In the genomic region with DNA sequence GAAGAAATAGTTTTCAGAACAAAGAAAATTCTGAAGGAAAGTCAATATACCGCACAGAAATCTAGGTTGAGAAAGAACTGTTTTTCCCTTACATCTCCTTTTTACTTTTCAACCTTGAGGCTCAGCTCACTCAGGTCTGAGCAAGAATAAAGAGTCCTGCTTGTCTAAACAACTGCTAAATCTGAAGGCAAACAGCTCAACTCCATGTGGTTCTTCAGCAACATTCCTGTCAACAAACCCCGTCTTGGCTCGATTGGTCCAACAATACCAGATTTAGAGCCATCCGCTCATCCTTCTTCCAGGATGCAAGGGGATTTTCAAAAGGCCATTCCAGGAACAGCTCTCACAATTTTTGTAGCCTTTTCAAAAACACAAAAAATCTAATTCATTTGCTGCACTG, we compare ENCODE assay signal across 24 cellular contexts.
DNase-seq lines count a peak whose midpoint lies in the region; ATAC-seq, FAIRE-seq and TF ChIP-seq lines count a peak whose summit lies in the region.
"Had no signal": no experiment of that assay in that cellular context is flagged by ENCODE, and none has a peak within 500 bp of the region (broad histone marks: within the 10 kb centered on the region; RNA-seq: fewer than 3 reads in every experiment).

No MANE protein-coding gene starts in this region.

- H3K4me3 Mint-ChIP-seq in MCF 10A (ENCODE audit: unreplicated experiment) = no peak overlapping the region
- H3K4me3 Mint-ChIP-seq: activated naive CD8-positive, alpha-beta T cell treated with anti-CD3 and anti-CD28 coated beads, Interleukin-2, amount 10 ng/mL, durations not matched to agents 7 days and 5 days; memory B cell; natural killer cell treated with Interleukin-12 subunit alpha and Interleukin-12 subunit beta and Interleukin-15 and Interleukin-18, amount 100 ng/mL, for 72 hours; T-helper 1 cell treated with Interleukin-12 subunit alpha and Interleukin-12 subunit beta and Interleukin-4 antibody, amounts not matched to agents 30 μg/mL and 1 μg/mL, for 36 hours had no signal

- no peaks in the 10 kb centered on the region for H3K9me3 Mint-ChIP-seq in MCF 10A (ENCODE audit: unreplicated experiment)
- H3K9me3 Mint-ChIP-seq: activated naive CD8-positive, alpha-beta T cell treated with anti-CD3 and anti-CD28 coated beads, Interleukin-2, amount 10 ng/mL, durations not matched to agents 7 days and 5 days; memory B cell; natural killer cell treated with Interleukin-12 subunit alpha and Interleukin-12 subunit beta and Interleukin-15 and Interleukin-18, amount 100 ng/mL, for 72 hours; T-helper 1 cell treated with Interleukin-12 subunit alpha and Interleukin-12 subunit beta and Interleukin-4 antibody, amounts not matched to agents 30 μg/mL and 1 μg/mL, for 36 hours had no signal

- POLR2A ChIA-PET in MCF 10A (lab: Yijun Ruan, JAX) = interaction anchor here (0.7 to 1.7 kb wide), 7 partner anchors 14 to 144 kb away, joined by 3 to 5 read pairs (median 3); no protein-coding TSS in a partner anchor

- H2AFZ ChIP-seq in mammary epithelial cell (ENCODE audit: low read depth, low read length) (peak overlapping the region; percentile 56), keratinocyte (ENCODE audit: control insufficient read depth, low read length) (no peak overlapping the region)

- WGBS in mammary epithelial cell (ENCODE audit: low coverage, missing lambda C conversion rate) = 47% methylated on average over 4 of the region's 4 CpGs

- H3K4me1 Mint-ChIP-seq in MCF 10A (ENCODE audit: insufficient read depth, unreplicated experiment) = peaks cover 14% of the 10 kb centered on the region

- FAIRE-seq in keratinocyte (lab: Jason Lieb, UNC) = peak; percentile 80
- FAIRE-seq: H1 had no signal

- H3K27ac ChIP-seq in breast epithelium = peak overlapping the region in 1 of 2 donors; percentile 33
- H3K27ac ChIP-seq in mammary epithelial cell (ENCODE audit: insufficient read depth, low read depth, low read length) = peak overlapping the region; percentile 85
- peak overlapping the region; percentile 66 for H3K27ac ChIP-seq in keratinocyte (ENCODE audit: control insufficient read depth, insufficient read depth, low read length)
- H3K27ac ChIP-seq: psoas muscle, thoracic aorta had no signal

- H3K4me2 ChIP-seq in mammary epithelial cell (ENCODE audit: insufficient read depth, low read depth, low read length) = peak overlapping the region; percentile 68
- H3K4me2 ChIP-seq in keratinocyte (ENCODE audit: control insufficient read depth, extremely low read depth, insufficient read depth, low read depth, low read length) = peak overlapping the region; percentile 67

- no peaks in the 10 kb centered on the region for H3K36me3 Mint-ChIP-seq in MCF 10A (ENCODE audit: insufficient read depth, unreplicated experiment)
- H3K36me3 Mint-ChIP-seq: natural killer cell treated with Interleukin-12 subunit alpha and Interleukin-12 subunit beta and Interleukin-15 and Interleukin-18, amount 100 ng/mL, for 72 hours had no signal

- no peaks in the 10 kb centered on the region for H3K9me1 ChIP-seq in keratinocyte (ENCODE audit: control insufficient read depth, extremely low read depth, insufficient read depth, low read length)

- H3K27me3 Mint-ChIP-seq in MCF 10A (ENCODE audit: insufficient read depth, unreplicated experiment) = no peaks in the 10 kb centered on the region
- H3K27me3 Mint-ChIP-seq: activated naive CD8-positive, alpha-beta T cell treated with anti-CD3 and anti-CD28 coated beads, Interleukin-2, amount 10 ng/mL, durations not matched to agents 7 days and 5 days; memory B cell; natural killer cell treated with Interleukin-12 subunit alpha and Interleukin-12 subunit beta and Interleukin-15 and Interleukin-18, amount 100 ng/mL, for 72 hours had no signal

- CTCF ChIA-PET in MCF 10A (lab: Yijun Ruan, JAX) = interaction anchor here (0.7 to 3.4 kb wide), 3 partner anchors 71 to 350 kb away, joined by 3 to 12 read pairs (median 3); no protein-coding TSS in a partner anchor
- CTCF ChIA-PET in mammary epithelial cell (lab: Charles Lee; ENCODE audit: low non-redundant PET) = no interaction called here

- dilution Hi-C loops in mammary epithelial cell (cut with HindIII; ENCODE audit: low sequenced_read_pairs) (no loop called here), keratinocyte (cut with MboI; ENCODE audit: extremely low pct_ligation_motif_present, low sequenced_read_pairs) (no loop called here)

- H3K4me1 ChIP-seq in breast epithelium (no peaks in the 10 kb centered on the region), mammary epithelial cell (ENCODE audit: insufficient read depth, low read length) (peaks cover 10% of the 10 kb centered on the region), keratinocyte (ENCODE audit: control insufficient read depth, extremely low read depth, insufficient read depth, low read length) (peaks cover 17% of the 10 kb centered on the region)

- BruUV-seq in MCF 10A (replicated peaks; lab: Mats Ljungman, UMichigan) = no TSS peak
- BruUV-seq in mammary epithelial cell (replicated peaks; lab: Mats Ljungman, UMichigan) = no TSS peak

- no peak for TF ChIP-seq POLR2A in breast epithelium (IDR thresholded peaks at IDR 0.05)

- no peaks in the 10 kb centered on the region for H3K79me2 ChIP-seq in mammary epithelial cell (ENCODE audit: insufficient read depth, low read length)
- H3K79me2 ChIP-seq in keratinocyte (ENCODE audit: control insufficient read depth, insufficient read depth, low read length) = no peaks in the 10 kb centered on the region

- H3K9me3 ChIP-seq in breast epithelium = no peaks in the 10 kb centered on the region
- no peaks in the 10 kb centered on the region for H3K9me3 ChIP-seq in mammary epithelial cell (replicated peaks; ENCODE audit: insufficient read depth, low read length)
- no peaks in the 10 kb centered on the region for H3K9me3 ChIP-seq in keratinocyte (ENCODE audit: control insufficient read depth, low read depth, low read length)
- H3K9me3 ChIP-seq: psoas muscle, thoracic aorta had no signal

- H4K20me1 ChIP-seq in mammary epithelial cell (ENCODE audit: insufficient read depth, low read length) (no peaks in the 10 kb centered on the region), keratinocyte (ENCODE audit: control insufficient read depth, extremely low read depth, insufficient read depth, low read length) (no peaks in the 10 kb centered on the region)

- H3K36me3 ChIP-seq in breast epithelium (no peaks in the 10 kb centered on the region), mammary epithelial cell (ENCODE audit: insufficient read depth, low read length) (no peaks in the 10 kb centered on the region), keratinocyte (ENCODE audit: control insufficient read depth in 2 of 2, extremely low read depth in 1 of 2, insufficient read depth in 2 of 2, low read length in 2 of 2) (no peaks in the 10 kb centered on the region)
- H3K36me3 ChIP-seq: thoracic aorta had no signal

- peak overlapping the region; percentile 87 for H3K27ac Mint-ChIP-seq in MCF 10A (ENCODE audit: low read depth, unreplicated experiment)
- H3K27ac Mint-ChIP-seq: activated naive CD8-positive, alpha-beta T cell treated with anti-CD3 and anti-CD28 coated beads, Interleukin-2, amount 10 ng/mL, durations not matched to agents 7 days and 5 days; memory B cell; natural killer cell treated with Interleukin-12 subunit alpha and Interleukin-12 subunit beta and Interleukin-15 and Interleukin-18, amount 100 ng/mL, for 72 hours; T-helper 1 cell treated with Interleukin-12 subunit alpha and Interleukin-12 subunit beta and Interleukin-4 antibody, amounts not matched to agents 30 μg/mL and 1 μg/mL, for 36 hours had no signal

- ATAC-seq in HG02571 (IDR thresholded peaks at IDR 0.05; ENCODE audit: unreplicated experiment) = no peak
- ATAC-seq: natural killer cell treated with Interleukin-12 subunit alpha and Interleukin-12 subunit beta and Interleukin-15 and Interleukin-18, amount 100 ng/mL, for 72 hours; Right ventricle myocardium inferior had no signal

- DNase-seq in MCF 10A (ENCODE audit: unreplicated experiment) (no peak), breast epithelium (ENCODE audit: low spot score in 2 of 2) (no peak), mammary epithelial cell (peak; percentile 21), keratinocyte (ENCODE audit: low read depth, low spot score) (no peak), NCI-H82 treated with DMSO at 0.1 percent for 48 hours (lab: John Stamatoyannopoulos, UW; ENCODE audit: unreplicated experiment) (no peak), middle frontal gyrus (ENCODE audit: extremely low spot score, low spot score) (no peak), occipital lobe (lab: John Stamatoyannopoulos, UW) (no peak)
- DNase-seq: 8988T; activated CD4-positive, CD25-positive, alpha-beta regulatory T cell treated with anti-CD3 and anti-CD28 coated beads, Interleukin-2, amount 50 U/mL, for 72 hours; activated naive CD8-positive, alpha-beta T cell treated with anti-CD3 and anti-CD28 coated beads, Interleukin-2, amount 10 ng/mL, durations not matched to agents 7 days and 5 days; C1 segment of cervical spinal cord; caudate nucleus; DMS 273 treated with DMSO at 0.1 percent for 48 hours; effector CD4-positive, alpha-beta T cell; NCI-H1930; psoas muscle; stimulated activated CD4-positive, alpha-beta T cell treated with anti-CD3 and anti-CD28 coated beads, Interleukin-12 subunit alpha, Interleukin-12 subunit beta, amount 100 ng/mL, for 4 hours had no signal

- in situ Hi-C loops in mammary epithelial cell (cut with MboI; ENCODE audit: low sequenced_read_pairs in 2 of 2) = no loop called here

- no peaks in the 10 kb centered on the region for H3K27me3 ChIP-seq in breast epithelium
- H3K27me3 ChIP-seq in mammary epithelial cell (ENCODE audit: insufficient read depth, low read length) = no peaks in the 10 kb centered on the region
- H3K27me3 ChIP-seq in keratinocyte (ENCODE audit: control insufficient read depth, extremely low read depth, insufficient read depth, low read length) = no peaks in the 10 kb centered on the region

- TF ChIP-seq CTCF in MCF 10A (IDR thresholded peaks at IDR 0.05; ENCODE audit: unreplicated experiment) (no peak), breast epithelium (IDR thresholded peaks at IDR 0.05) (no peak), mammary epithelial cell (conservative IDR thresholded peaks at IDR 0.05 in 1 of 2, IDR thresholded peaks at IDR 0.05 in 1 of 2; ENCODE audit: extremely low read depth in 1 of 2, insufficient read depth in 1 of 2, low read depth in 1 of 2, low read length in 2 of 2) (no peak), keratinocyte (optimal IDR thresholded peaks at IDR 0.05 in 1 of 3, IDR thresholded peaks at IDR 0.05 in 1 of 3, conservative IDR thresholded peaks at IDR 0.05 in 1 of 3; ENCODE audit: extremely low read depth in 1 of 3, insufficient read depth in 2 of 3, low read length in 3 of 3) (no peak)

- H3K9ac ChIP-seq in mammary epithelial cell (ENCODE audit: insufficient read depth, low read length) (no peak overlapping the region), keratinocyte (ENCODE audit: control insufficient read depth, extremely low read depth, insufficient read depth, low read length) (peak overlapping the region; percentile 34)

- intact Hi-C loops in MCF 10A (cut with micrococcal nuclease) (no loop called here), breast epithelium (cut with DNase I; ENCODE audit: low total_unique reads) (no loop called here), mammary epithelial cell (cut with micrococcal nuclease) (no loop called here)

- H3K4me3 ChIP-seq in breast epithelium (no peak overlapping the region), mammary epithelial cell (replicated peaks in 1 of 3; ENCODE audit: insufficient read depth in 1 of 3, low read depth in 2 of 3, low read length in 3 of 3) (peak overlapping the region in 1 of 3 experiments; percentile 17), keratinocyte (ENCODE audit: control insufficient read depth in 2 of 3, extremely low read depth in 1 of 3, insufficient read depth in 2 of 3, low read depth in 1 of 3, low read length in 3 of 3) (peak overlapping the region in 2 of 3 experiments; percentile 15 to 49)
- H3K4me3 ChIP-seq: psoas muscle, thoracic aorta had no signal

Comparison
In these comparisons a context has a peak if more than half of its experiments do, and no peak if none do; other contexts are left out.
1. H3K4me3 ChIP-seq: peak in keratinocyte (2 of 3); none in breast epithelium (0 of 3).